In genomic region chr3:32630266-32630665, GRCh38 we compare ENCODE assay signal across 17 cellular contexts. TPM values are rescaled to one million over a fixed set of nuclear protein-coding genes. Genes with fewer than 3 reads are reported as not detected.
DNase-seq lines count a peak whose midpoint lies in the region; ATAC-seq and TF ChIP-seq lines count a peak whose summit lies in the region.
"Had no signal": no experiment of that assay in that cellular context is flagged by ENCODE, and none has a peak within 500 bp of the region (broad histone marks: within the 10 kb centered on the region; RNA-seq: fewer than 3 reads in every experiment).

No MANE protein-coding gene starts in this region.

- H3K27ac ChIP-seq in epithelial cell of prostate (no peak overlapping the region), right lobe of liver (no peak overlapping the region)
- H3K27ac ChIP-seq: psoas muscle, testis had no signal

- intact Hi-C loops in right lobe of liver (cut with DNase I), result no loop called here

- no peaks in the 10 kb centered on the region for H3K4me1 Mint-ChIP-seq in activated CD8-positive, alpha-beta memory T cell treated with anti-CD3 and anti-CD28 coated beads, Interleukin-2, amount 10 ng/mL, durations not matched to agents 7 days and 5 days
- no peaks in the 10 kb centered on the region for H3K4me1 Mint-ChIP-seq in type B pancreatic cell (ENCODE audit: unreplicated experiment)
- H3K4me1 Mint-ChIP-seq: activated naive CD4-positive, alpha-beta T cell treated with anti-CD3 and anti-CD28 coated beads, Interleukin-2, amount 50 U/mL, for 24 hours had no signal

- TF ChIP-seq CTCF in right lobe of liver (IDR thresholded peaks at IDR 0.05) (no peak), type B pancreatic cell (conservative IDR thresholded peaks at IDR 0.05) (no peak)

- no peak overlapping the region for H3K4me3 ChIP-seq in right lobe of liver
- H3K4me3 ChIP-seq: mucosa of descending colon, psoas muscle, testis had no signal

- CTCF ChIA-PET in activated CD8-positive, alpha-beta memory T cell treated with anti-CD3 and anti-CD28 coated beads, Interleukin-2, amount 10 ng/mL, durations not matched to agents 7 days and 5 days (lab: Charles Lee), result no interaction called here

- TF ChIP-seq POLR2A in right lobe of liver (IDR thresholded peaks at IDR 0.05), result no peak

- in situ Hi-C loops in KBM-7 (cut with MboI; ENCODE audit: low pct_unique_long_range_greater_than_20kb, low sequenced_read_pairs), result no loop called here

- no peaks in the 10 kb centered on the region for H3K4me1 ChIP-seq in right lobe of liver
- H3K4me1 ChIP-seq: psoas muscle, testis had no signal

- peak; percentile 5 for DNase-seq in CD1c-positive myeloid dendritic cell (ENCODE audit: extremely low spot score)
- DNase-seq in epithelial cell of prostate (ENCODE audit: low read depth, low spot score), result peak; percentile 87
- DNase-seq in right lobe of liver, result no peak
- DNase-seq in KBM-7, result no peak
- no peak for DNase-seq in activated CD8-positive, alpha-beta memory T cell treated with anti-CD3 and anti-CD28 coated beads, Interleukin-2, amount 10 ng/mL, durations not matched to agents 7 days and 5 days
- DNase-seq in type B pancreatic cell (ENCODE audit: extremely low spot score, unreplicated experiment), result no peak
- DNase-seq: activated CD8-positive, alpha-beta T cell treated with anti-CD3 and anti-CD28 coated beads, Interleukin-2, amount 10 ng/mL, durations not matched to agents 7 days and 5 days; activated T-cell treated with anti-CD3 and anti-CD28 coated beads, Interleukin-2, amount 50 U/mL, for 48 hours; mucosa of descending colon; psoas muscle; SK-N-SH; T1000; testis had no signal

- no peaks in the 10 kb centered on the region for H3K9me3 Mint-ChIP-seq in activated CD8-positive, alpha-beta memory T cell treated with anti-CD3 and anti-CD28 coated beads, Interleukin-2, amount 10 ng/mL, durations not matched to agents 7 days and 5 days (ENCODE audit: low read depth)
- H3K9me3 Mint-ChIP-seq in type B pancreatic cell, result no peaks in the 10 kb centered on the region
- H3K9me3 Mint-ChIP-seq: activated naive CD4-positive, alpha-beta T cell treated with anti-CD3 and anti-CD28 coated beads, Interleukin-2, amount 50 U/mL, for 24 hours had no signal

- no peak overlapping the region for H3K4me3 Mint-ChIP-seq in activated CD8-positive, alpha-beta memory T cell treated with anti-CD3 and anti-CD28 coated beads, Interleukin-2, amount 10 ng/mL, durations not matched to agents 7 days and 5 days
- H3K4me3 Mint-ChIP-seq in type B pancreatic cell, result no peak overlapping the region
- H3K4me3 Mint-ChIP-seq: activated CD8-positive, alpha-beta T cell treated with anti-CD3 and anti-CD28 coated beads, Interleukin-2, amount 10 ng/mL, durations not matched to agents 7 days and 5 days; activated naive CD4-positive, alpha-beta T cell treated with anti-CD3 and anti-CD28 coated beads, Interleukin-2, amount 50 U/mL, for 24 hours had no signal

- H3K27ac Mint-ChIP-seq in activated CD8-positive, alpha-beta memory T cell treated with anti-CD3 and anti-CD28 coated beads, Interleukin-2, amount 10 ng/mL, durations not matched to agents 7 days and 5 days, result no peak overlapping the region
- H3K27ac Mint-ChIP-seq in type B pancreatic cell, result no peak overlapping the region
- H3K27ac Mint-ChIP-seq: activated CD8-positive, alpha-beta T cell treated with anti-CD3 and anti-CD28 coated beads, Interleukin-2, amount 10 ng/mL, durations not matched to agents 7 days and 5 days; activated naive CD4-positive, alpha-beta T cell treated with anti-CD3 and anti-CD28 coated beads, Interleukin-2, amount 50 U/mL, for 24 hours had no signal

- no peak for TF ChIP-seq RAD21 in Ishikawa (IDR thresholded peaks at IDR 0.05; ENCODE audit: low read depth)

- no peak for TF ChIP-seq EP300 in Ishikawa (IDR thresholded peaks at IDR 0.05; ENCODE audit: borderline replicate concordance)

- H3K27me3 Mint-ChIP-seq in activated CD8-positive, alpha-beta memory T cell treated with anti-CD3 and anti-CD28 coated beads, Interleukin-2, amount 10 ng/mL, durations not matched to agents 7 days and 5 days, result peaks cover 30% of the 10 kb centered on the region
- no peaks in the 10 kb centered on the region for H3K27me3 Mint-ChIP-seq in type B pancreatic cell

- no peaks in the 10 kb centered on the region for H3K27me3 ChIP-seq in right lobe of liver
- H3K27me3 ChIP-seq: testis had no signal

- no peaks in the 10 kb centered on the region for H3K36me3 Mint-ChIP-seq in activated CD8-positive, alpha-beta memory T cell treated with anti-CD3 and anti-CD28 coated beads, Interleukin-2, amount 10 ng/mL, durations not matched to agents 7 days and 5 days
- no peaks in the 10 kb centered on the region for H3K36me3 Mint-ChIP-seq in type B pancreatic cell
- H3K36me3 Mint-ChIP-seq: activated naive CD4-positive, alpha-beta T cell treated with anti-CD3 and anti-CD28 coated beads, Interleukin-2, amount 50 U/mL, for 24 hours had no signal

- ATAC-seq in right lobe of liver (peak in 3 of 4 donors; percentile 71 to 98 (median 85)), GM19328 (IDR thresholded peaks at IDR 0.05; ENCODE audit: unreplicated experiment) (no peak)
- no peak for ATAC-seq in activated CD8-positive, alpha-beta memory T cell treated with anti-CD3 and anti-CD28 coated beads, Interleukin-2, amount 10 ng/mL, durations not matched to agents 7 days and 5 days
- ATAC-seq: activated CD8-positive, alpha-beta T cell treated with anti-CD3 and anti-CD28 coated beads, Interleukin-2, amount 10 ng/mL, durations not matched to agents 7 days and 5 days; mucosa of descending colon; Panc1; psoas muscle had no signal

- no peaks in the 10 kb centered on the region for H3K36me3 ChIP-seq in right lobe of liver

- H3K9me3 ChIP-seq in right lobe of liver, result no peaks in the 10 kb centered on the region
- H3K9me3 ChIP-seq: mucosa of descending colon, psoas muscle, SK-N-SH, testis had no signal

- WGBS in right lobe of liver (ENCODE audit: insufficient coverage, low coverage, low lambda C conversion rate, missing lambda C conversion rate), result 73% methylated on average over 1 of the region's 1 CpG

TF ChIP-seq in Ishikawa, 13 proteins besides CTCF, POLR2A, EP300 and RAD21:
- TF ChIP-seq CEBPB (IDR thresholded peaks at IDR 0.05), result 0 out of 2 replicates have a peak, but pooled peaks have one; percentile 19
- TF ChIP-seq FOXM1 (IDR thresholded peaks at IDR 0.05; ENCODE audit: borderline replicate concordance, low read depth), result no peak
- no peak for TF ChIP-seq TAF1 (IDR thresholded peaks at IDR 0.05; ENCODE audit: low read depth)
- no peak for TF ChIP-seq CREB1 (IDR thresholded peaks at IDR 0.05; ENCODE audit: low read depth)
- no peak for TF ChIP-seq TCF12 (IDR thresholded peaks at IDR 0.05; ENCODE audit: low read depth)
- TF ChIP-seq TEAD4 (IDR thresholded peaks at IDR 0.05), result no peak
- TF ChIP-seq MAX (IDR thresholded peaks at IDR 0.05), result no peak
- TF ChIP-seq REST (IDR thresholded peaks at IDR 0.05; ENCODE audit: low read depth), result no peak

RNA-seq across cellular contexts. Expression of gene CNOT10, which starts 54.7 kb away (rescaled TPM):
- total RNA-seq in right lobe of liver, result 10 to 100 TPM; 10.6 to 36.3 (median 12.5) TPM
- 10 to 100 TPM; 52.8 to 55.4 TPM for total RNA-seq in activated CD8-positive, alpha-beta memory T cell treated with anti-CD3 and anti-CD28 coated beads, Interleukin-2, amount 10 ng/mL, durations not matched to agents 7 days and 5 days
- total RNA-seq in type B pancreatic cell (ENCODE audit: low replicate concordance), result 41.6 and 42.8 TPM in 2 replicates

RNA-seq across cellular contexts. Expression of gene DYNC1LI1, which starts 59.6 kb away (rescaled TPM):
- 10 to 100 TPM in 4 of 6 experiments, 1 to 10 TPM in 2; 7.6 to 16.9 (median 12.6) TPM for total RNA-seq in right lobe of liver
- 10 to 100 TPM; 31.1 to 32.7 TPM for total RNA-seq in activated CD8-positive, alpha-beta memory T cell treated with anti-CD3 and anti-CD28 coated beads, Interleukin-2, amount 10 ng/mL, durations not matched to agents 7 days and 5 days
- total RNA-seq in type B pancreatic cell (ENCODE audit: low replicate concordance), result 23.8 and 35.9 TPM in 2 replicates

Comparison
In these comparisons a context has a peak if more than half of its experiments do, and no peak if none do; other contexts are left out.
1. DNase-seq: peak in CD1c-positive myeloid dendritic cell (single experiment) and epithelial cell of prostate (single experiment); none in right lobe of liver (0 of 3), KBM-7 (single experiment), activated CD8-positive, alpha-beta memory T cell treated with anti-CD3 and anti-CD28 coated beads, Interleukin-2, amount 10 ng/mL, durations not matched to agents 7 days and 5 days (single experiment) and type B pancreatic cell (single experiment).
2. ATAC-seq: peak in right lobe of liver (3 of 4); none in activated CD8-positive, alpha-beta memory T cell treated with anti-CD3 and anti-CD28 coated beads, Interleukin-2, amount 10 ng/mL, durations not matched to agents 7 days and 5 days (single experiment) and GM19328 (single experiment).